1 cellular context compared by ENCODE assay signal in genomic region chr21:41766051-41766882, GRCh38.
TF ChIP-seq lines count a peak whose summit lies in the region.

No MANE protein-coding gene starts in this region.

TF ChIP-seq in liver, 16 proteins besides CTCF, POLR2A, EP300 and RAD21 (continued from another document):
- no peak for TF ChIP-seq REST (IDR thresholded peaks at IDR 0.05)
- no peak for TF ChIP-seq NR2F2 (IDR thresholded peaks at IDR 0.05)
- no peak for TF ChIP-seq YY1 (IDR thresholded peaks at IDR 0.05)
- no peak for TF ChIP-seq FOXA2 (IDR thresholded peaks at IDR 0.05)
- TF ChIP-seq FOXA1 (IDR thresholded peaks at IDR 0.05) = no peak
- TF ChIP-seq SP1 (IDR thresholded peaks at IDR 0.05) = no peak
- TF ChIP-seq TAF1 (conservative IDR thresholded peaks at IDR 0.05) = no peak
- TF ChIP-seq GABPA (IDR thresholded peaks at IDR 0.05 in 1 of 2, conservative IDR thresholded peaks at IDR 0.05 in 1 of 2) = no peak
